13 cellular contexts compared by ENCODE assay signal in the genomic region with DNA sequence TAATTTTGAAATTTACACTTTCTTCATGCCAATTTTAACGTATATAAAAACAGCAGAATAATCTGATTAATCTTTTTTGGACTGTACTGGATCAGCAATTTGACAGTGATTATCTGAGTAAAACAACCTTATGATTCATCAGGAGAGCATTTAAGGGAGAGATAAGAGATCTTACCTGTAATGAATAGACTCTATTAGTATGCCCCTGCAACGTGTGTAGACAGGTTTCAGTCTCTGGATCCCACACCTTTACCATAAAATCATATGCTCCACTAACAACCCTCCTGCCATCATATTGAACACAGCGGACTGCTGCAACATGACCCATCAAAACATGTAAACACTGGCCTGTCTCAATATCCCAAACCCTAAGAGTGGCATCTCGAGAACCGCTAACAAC.
"Had no signal": no experiment of that assay in that cellular context is flagged by ENCODE, and none has a peak within 500 bp of the region (broad histone marks: within the 10 kb centered on the region; RNA-seq: fewer than 3 reads in every experiment).

No MANE protein-coding gene starts in this region.

- H3K79me2 ChIP-seq: parathyroid adenoma had no signal

- ATAC-seq: gastrocnemius medialis; heart left ventricle; naive thymus-derived CD4-positive, alpha-beta T cell had no signal

- H3K4me1 ChIP-seq: gastrocnemius medialis, parathyroid adenoma, sigmoid colon, spleen had no signal

- H2AFZ ChIP-seq: parathyroid adenoma had no signal

- H3K9ac ChIP-seq: parathyroid adenoma had no signal

- H3K4me3 ChIP-seq: gastrocnemius medialis, heart left ventricle, lung, sigmoid colon, spleen had no signal

- H3K9me3 ChIP-seq: gastrocnemius medialis, heart left ventricle, sigmoid colon, spleen had no signal

- H3K27ac ChIP-seq: gastrocnemius medialis, heart left ventricle, parathyroid adenoma, sigmoid colon, spleen had no signal

- DNase-seq: activated CD4-positive, alpha-beta T cell treated with anti-CD3 and anti-CD28 coated beads, Interleukin-2, amount 50 U/mL, for 1 hour; activated CD8-positive, alpha-beta memory T cell treated with anti-CD3 and anti-CD28 coated beads for 24 hours; activated naive CD4-positive, alpha-beta T cell; activated naive CD8-positive, alpha-beta T cell treated with anti-CD3 and anti-CD28 coated beads, Interleukin-2, amount 10 ng/mL, durations not matched to agents 7 days and 5 days; anterior cingulate cortex; effector memory CD4-positive, alpha-beta T cell; gastrocnemius medialis; heart left ventricle; naive thymus-derived CD4-positive, alpha-beta T cell; sigmoid colon; spleen had no signal

- H3K27me3 ChIP-seq: gastrocnemius medialis, heart left ventricle, sigmoid colon, spleen had no signal
